Comparison of ENCODE assay signal across 2 cellular contexts in genomic region chr20:17969884-17970409, GRCh38.
A peak's percentile ranks its signal among the peaks of the same experiment; 100 is the strongest.
TF ChIP-seq lines count a peak whose summit lies in the region.

No MANE protein-coding gene starts in this region.

TF ChIP-seq in PFSK-1, 5 proteins besides CTCF, POLR2A, EP300 and RAD21:
- TF ChIP-seq REST (IDR thresholded peaks at IDR 0.05; ENCODE audit: insufficient read depth in 1 of 2, low read depth in 2 of 2, low read length in 2 of 2) (no peak), TAF1 (IDR thresholded peaks at IDR 0.05; ENCODE audit: borderline replicate concordance, insufficient read depth, low read length) (peak; percentile 52; the same call in 1 of the 2 replicates)

TF ChIP-seq in K562, 482 proteins besides CTCF, POLR2A, EP300 and RAD21 (continued from another document and continues in another):
- TF ChIP-seq FUS (optimal IDR thresholded peaks at IDR 0.05; ENCODE audit: low read depth, low read length) = no peak
- TF ChIP-seq TAF15 (IDR thresholded peaks at IDR 0.05; ENCODE audit: low read depth, low read length) = no peak
- TF ChIP-seq SLC30A9 (CRISPR knock-in tag; IDR thresholded peaks at IDR 0.05) = no peak
- TF ChIP-seq STAT6 (CRISPR knock-in tag; IDR thresholded peaks at IDR 0.05) = no peak
- no peak for TF ChIP-seq L3MBTL2 (IDR thresholded peaks at IDR 0.05)
- TF ChIP-seq PREB (CRISPR knock-in tag; IDR thresholded peaks at IDR 0.05) = no peak
- no peak for TF ChIP-seq MBD2 (IDR thresholded peaks at IDR 0.05; ENCODE audit: borderline replicate concordance, low read depth)
- peak; percentile 61; the same call in 1 of the 2 replicates for TF ChIP-seq GABPA (tag; conservative IDR thresholded peaks at IDR 0.05; ENCODE audit: low read depth)
- TF ChIP-seq ZBTB1 (CRISPR knock-in tag; IDR thresholded peaks at IDR 0.05; ENCODE audit: borderline replicate concordance, low read depth) = no peak
- TF ChIP-seq ZNF232 (CRISPR knock-in tag; IDR thresholded peaks at IDR 0.05) = no peak
- TF ChIP-seq POLR2AphosphoS5 (IDR thresholded peaks at IDR 0.05; ENCODE audit: control insufficient read depth, insufficient read depth, low read depth, low read length) = no peak
- TF ChIP-seq ZNF175 (CRISPR knock-in tag; IDR thresholded peaks at IDR 0.05; ENCODE audit: low read depth) = no peak
- no peak for TF ChIP-seq NKRF (IDR thresholded peaks at IDR 0.05; ENCODE audit: borderline replicate concordance)
- TF ChIP-seq FOXK1 (CRISPR knock-in tag; IDR thresholded peaks at IDR 0.05; ENCODE audit: borderline replicate concordance) = no peak
- no peak for TF ChIP-seq HMBOX1 (IDR thresholded peaks at IDR 0.05)
- TF ChIP-seq CBFA2T2 (conservative IDR thresholded peaks at IDR 0.05) = no peak
- no peak for TF ChIP-seq ZNF318 (IDR thresholded peaks at IDR 0.05; ENCODE audit: borderline replicate concordance in 1 of 2, low read depth in 1 of 2)
- TF ChIP-seq NBN (IDR thresholded peaks at IDR 0.05; ENCODE audit: low read depth) = no peak
- TF ChIP-seq MEIS2 (IDR thresholded peaks at IDR 0.05; ENCODE audit: partially characterized antibody) = peak; percentile 56
- no peak for TF ChIP-seq ILF3 (IDR thresholded peaks at IDR 0.05; ENCODE audit: borderline replicate concordance)
- TF ChIP-seq CUX1 (CRISPR knock-in tag; IDR thresholded peaks at IDR 0.05) = no peak
- TF ChIP-seq ATF4 (CRISPR knock-in tag; IDR thresholded peaks at IDR 0.05) = no peak
- TF ChIP-seq PRMT5 (CRISPR knock-in tag; IDR thresholded peaks at IDR 0.05) = no peak
- no peak for TF ChIP-seq HLTF (IDR thresholded peaks at IDR 0.05)
- no peak for TF ChIP-seq E2F3 (CRISPR knock-in tag; IDR thresholded peaks at IDR 0.05)
- no peak for TF ChIP-seq BHLHE40 (IDR thresholded peaks at IDR 0.05; ENCODE audit: low read length)
- TF ChIP-seq NR2C2 (CRISPR knock-in tag; IDR thresholded peaks at IDR 0.05) = no peak
- TF ChIP-seq NR2C2 (tag; IDR thresholded peaks at IDR 0.05) = 0 out of 2 replicates have a peak, but pooled peaks have one; percentile 23
- 0 out of 2 replicates have a peak, but pooled peaks have one; percentile 20 for TF ChIP-seq SPI1 (IDR thresholded peaks at IDR 0.05; ENCODE audit: borderline replicate concordance, low read depth, low read length)
- TF ChIP-seq XRCC4 (IDR thresholded peaks at IDR 0.05; ENCODE audit: extremely low read depth, insufficient read depth, insufficient read length) = no peak
- TF ChIP-seq ZBTB2 (IDR thresholded peaks at IDR 0.05) = no peak
- peak; percentile 57 for TF ChIP-seq ELF1 (tag; IDR thresholded peaks at IDR 0.05)
- no peak for TF ChIP-seq EGR1 (conservative IDR thresholded peaks at IDR 0.05)
- no peak for TF ChIP-seq MCM5 (IDR thresholded peaks at IDR 0.05; ENCODE audit: low read depth)
- peak; percentile 28; the same call in 1 of the 2 replicates for TF ChIP-seq CTBP1 (IDR thresholded peaks at IDR 0.05; ENCODE audit: borderline replicate concordance)
